In the genomic region with DNA sequence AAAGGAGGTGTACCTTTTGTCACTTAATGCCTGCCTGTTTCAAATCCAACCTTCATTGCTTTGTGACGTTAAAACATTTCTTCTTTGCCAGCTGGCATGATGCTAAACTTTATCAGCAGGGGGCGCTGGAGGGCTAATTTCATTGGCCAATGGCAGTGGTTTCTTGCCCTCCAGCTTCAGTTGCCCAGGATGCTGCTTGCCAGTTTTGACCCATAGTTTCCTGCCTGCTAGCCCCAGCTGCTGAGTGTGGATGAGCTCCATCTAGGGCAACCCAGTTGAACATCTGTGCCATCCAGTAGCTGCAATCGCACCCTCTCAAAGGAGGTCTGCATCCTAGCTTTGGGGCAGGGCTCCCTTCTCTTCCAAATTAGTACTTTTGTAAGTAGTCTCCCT, we compare ENCODE assay signal across 8 cellular contexts. TPM values are rescaled to one million over a fixed set of nuclear protein-coding genes. Genes with fewer than 3 reads are reported as not detected.
DNase-seq lines count a peak whose midpoint lies in the region; ATAC-seq and TF ChIP-seq lines count a peak whose summit lies in the region.

No MANE protein-coding gene starts in this region.

- ATAC-seq in HG03432 (IDR thresholded peaks at IDR 0.05; ENCODE audit: unreplicated experiment) (peak; percentile 57), natural killer cell (peak; percentile 68 to 89 (median 85)), GM21526 (IDR thresholded peaks at IDR 0.05; ENCODE audit: low FRiP score, unreplicated experiment) (no peak)
- peak; percentile 87 for ATAC-seq in activated CD8-positive, alpha-beta memory T cell treated with anti-CD3 and anti-CD28 coated beads, Interleukin-2, amount 10 ng/mL, durations not matched to agents 7 days and 5 days
- peak; percentile 88 to 93 for ATAC-seq in stimulated activated naive B cell treated with anti-CD40 and anti-IgM and Interleukin-4, amounts not matched to agents 10 μg/mL and 1 μg/mL and 100 μg/mL, for 72 hours (replicated peaks)

- peak; percentile 89 for TF ChIP-seq CTCF in natural killer cell (IDR thresholded peaks at IDR 0.05)

- CTCF ChIA-PET in activated CD8-positive, alpha-beta memory T cell treated with anti-CD3 and anti-CD28 coated beads, Interleukin-2, amount 10 ng/mL, durations not matched to agents 7 days and 5 days (lab: Charles Lee): interaction anchor here (0.7 to 3.4 kb wide), 25 partner anchors 8 to 640 kb away, joined by 3 to 27 read pairs (median 4); no protein-coding TSS in a partner anchor

- no peaks in the 10 kb centered on the region for H3K36me3 Mint-ChIP-seq in activated CD8-positive, alpha-beta memory T cell treated with anti-CD3 and anti-CD28 coated beads, Interleukin-2, amount 10 ng/mL, durations not matched to agents 7 days and 5 days
- no peaks in the 10 kb centered on the region for H3K36me3 Mint-ChIP-seq in natural killer cell
- no peaks in the 10 kb centered on the region for H3K36me3 Mint-ChIP-seq in stimulated activated naive B cell treated with anti-CD40 and anti-IgM and Interleukin-4, amounts not matched to agents 10 μg/mL and 1 μg/mL and 100 μg/mL, for 72 hours

- peaks cover 26% of the 10 kb centered on the region for H3K27me3 Mint-ChIP-seq in activated CD8-positive, alpha-beta memory T cell treated with anti-CD3 and anti-CD28 coated beads, Interleukin-2, amount 10 ng/mL, durations not matched to agents 7 days and 5 days
- peaks cover 11 to 14% of the 10 kb centered on the region in 2 donors for H3K27me3 Mint-ChIP-seq in natural killer cell (ENCODE audit: low read depth in 2 of 2)
- peaks cover 14 to 17% of the 10 kb centered on the region in 2 donors for H3K27me3 Mint-ChIP-seq in stimulated activated naive B cell treated with anti-CD40 and anti-IgM and Interleukin-4, amounts not matched to agents 10 μg/mL and 1 μg/mL and 100 μg/mL, for 72 hours

- intact Hi-C loops in natural killer cell (cut with micrococcal nuclease): loop anchor here (1.0 to 2.0 kb wide), 2 partner anchors 50 to 51 kb away; no protein-coding TSS in a partner anchor

- peak; percentile 66 for DNase-seq in EH (ENCODE audit: low read depth)
- peak; percentile 73 to 74 for DNase-seq in NOMO-1 (lab: John Stamatoyannopoulos, UW; ENCODE audit: unreplicated experiment in 2 of 2)
- DNase-seq in activated CD8-positive, alpha-beta memory T cell treated with anti-CD3 and anti-CD28 coated beads, Interleukin-2, amount 10 ng/mL, durations not matched to agents 7 days and 5 days: peak; percentile 89
- DNase-seq in erythroblast (lab: John Stamatoyannopoulos, UW): peak; percentile 84 to 91
- DNase-seq in natural killer cell: peak; percentile 69
- DNase-seq in stimulated activated naive B cell treated with anti-CD40 and anti-IgM and Interleukin-4, amounts not matched to agents 10 μg/mL and 1 μg/mL and 100 μg/mL, for 72 hours: peak; percentile 67

- no peaks in the 10 kb centered on the region for H3K9me3 Mint-ChIP-seq in activated CD8-positive, alpha-beta memory T cell treated with anti-CD3 and anti-CD28 coated beads, Interleukin-2, amount 10 ng/mL, durations not matched to agents 7 days and 5 days (ENCODE audit: low read depth)
- H3K9me3 Mint-ChIP-seq in natural killer cell: no peaks in the 10 kb centered on the region
- H3K9me3 Mint-ChIP-seq in stimulated activated naive B cell treated with anti-CD40 and anti-IgM and Interleukin-4, amounts not matched to agents 10 μg/mL and 1 μg/mL and 100 μg/mL, for 72 hours: no peaks in the 10 kb centered on the region

- H3K4me3 Mint-ChIP-seq in activated CD8-positive, alpha-beta memory T cell treated with anti-CD3 and anti-CD28 coated beads, Interleukin-2, amount 10 ng/mL, durations not matched to agents 7 days and 5 days: no peak overlapping the region
- H3K4me3 Mint-ChIP-seq in natural killer cell: no peak overlapping the region
- no peak overlapping the region for H3K4me3 Mint-ChIP-seq in stimulated activated naive B cell treated with anti-CD40 and anti-IgM and Interleukin-4, amounts not matched to agents 10 μg/mL and 1 μg/mL and 100 μg/mL, for 72 hours

- H3K4me1 Mint-ChIP-seq in activated CD8-positive, alpha-beta memory T cell treated with anti-CD3 and anti-CD28 coated beads, Interleukin-2, amount 10 ng/mL, durations not matched to agents 7 days and 5 days: peaks cover 9% of the 10 kb centered on the region
- H3K4me1 Mint-ChIP-seq in natural killer cell: peaks cover 8 to 13% of the 10 kb centered on the region in 2 donors
- H3K4me1 Mint-ChIP-seq in stimulated activated naive B cell treated with anti-CD40 and anti-IgM and Interleukin-4, amounts not matched to agents 10 μg/mL and 1 μg/mL and 100 μg/mL, for 72 hours: peaks cover 0 to 10% of the 10 kb centered on the region in 2 donors

- no peak overlapping the region for H3K27ac Mint-ChIP-seq in activated CD8-positive, alpha-beta memory T cell treated with anti-CD3 and anti-CD28 coated beads, Interleukin-2, amount 10 ng/mL, durations not matched to agents 7 days and 5 days
- H3K27ac Mint-ChIP-seq in natural killer cell: peak overlapping the region in 1 of 2 donors; percentile 16
- H3K27ac Mint-ChIP-seq in stimulated activated naive B cell treated with anti-CD40 and anti-IgM and Interleukin-4, amounts not matched to agents 10 μg/mL and 1 μg/mL and 100 μg/mL, for 72 hours: no peak overlapping the region

- no peak for TF ChIP-seq POLR2A in erythroblast (IDR thresholded peaks at IDR 0.05; ENCODE audit: low read length)

RNA-seq across cellular contexts. Expression of gene ACKR2, which starts 22.1 kb away (rescaled TPM):
- 1 to 10 TPM; 2.3 to 2.6 TPM for total RNA-seq in activated CD8-positive, alpha-beta memory T cell treated with anti-CD3 and anti-CD28 coated beads, Interleukin-2, amount 10 ng/mL, durations not matched to agents 7 days and 5 days
- total RNA-seq in natural killer cell: under 1 TPM; 0.56 to 0.95 (median 0.72) TPM

RNA-seq across cellular contexts. Expression of gene HIGD1A, which starts 27.0 kb away (rescaled TPM):
- total RNA-seq in activated CD8-positive, alpha-beta memory T cell treated with anti-CD3 and anti-CD28 coated beads, Interleukin-2, amount 10 ng/mL, durations not matched to agents 7 days and 5 days: 10 to 100 TPM; 53.6 to 71.1 TPM
- total RNA-seq in natural killer cell: 10 to 100 TPM; 24.5 to 28.5 (median 28.2) TPM

RNA-seq across cellular contexts. Expression of gene CYP8B1, which starts 44.4 kb away (rescaled TPM):
- total RNA-seq in activated CD8-positive, alpha-beta memory T cell treated with anti-CD3 and anti-CD28 coated beads, Interleukin-2, amount 10 ng/mL, durations not matched to agents 7 days and 5 days: not detected
- total RNA-seq in natural killer cell: not detected

RNA-seq across cellular contexts. Expression of gene CCDC13, which starts 58.3 kb away (rescaled TPM):
- total RNA-seq in activated CD8-positive, alpha-beta memory T cell treated with anti-CD3 and anti-CD28 coated beads, Interleukin-2, amount 10 ng/mL, durations not matched to agents 7 days and 5 days: under 1 TPM; 0.35 to 0.41 TPM
- under 1 TPM; 0.35 to 0.88 (median 0.47) TPM for total RNA-seq in natural killer cell
